In genomic region chr5:154940772-154941620, GRCh38 we compare ENCODE assay signal across 8 cellular contexts. TPM values are rescaled to one million over a fixed set of nuclear protein-coding genes. Genes with fewer than 3 reads are reported as not detected.
A peak's percentile ranks its signal among the peaks of the same experiment; 100 is the strongest.
DNase-seq lines count a peak whose midpoint lies in the region; ATAC-seq and TF ChIP-seq lines count a peak whose summit lies in the region.

TSS of gene MRPL22 (plus strand) at chr5:154941073. CDS start at chr5:154941111, 38 bp downstream.

- H3K9me3 Mint-ChIP-seq in effector memory CD8-positive, alpha-beta T cell: no peaks in the 10 kb centered on the region

- peak; percentile 65 for ATAC-seq in effector memory CD8-positive, alpha-beta T cell (replicated peaks)

- peak within 1 kb of the TSS; percentile 90 to 96 for H3K27ac Mint-ChIP-seq in effector memory CD8-positive, alpha-beta T cell

- H3K4me3 Mint-ChIP-seq in effector memory CD8-positive, alpha-beta T cell: peak within 1 kb of the TSS; percentile 94 to 95

- peaks cover 31 to 39% of the 10 kb centered on the region in 2 donors for H3K4me1 Mint-ChIP-seq in effector memory CD8-positive, alpha-beta T cell (ENCODE audit: low read depth in 2 of 2)

- peaks cover 10% of the 10 kb centered on the region for H3K36me3 Mint-ChIP-seq in effector memory CD8-positive, alpha-beta T cell (ENCODE audit: insufficient read depth)

- peak; percentile 85 for DNase-seq in CMK (ENCODE audit: low read depth)
- DNase-seq in GM20000 (ENCODE audit: low spot score): peak; percentile 95
- DNase-seq in HT1080 (ENCODE audit: low read depth): peak; percentile 88
- DNase-seq in NOMO-1 (lab: John Stamatoyannopoulos, UW; ENCODE audit: unreplicated experiment in 2 of 2): peak; percentile 89 to 94
- peak; percentile 94 to 96 (median 95) for DNase-seq in effector memory CD8-positive, alpha-beta T cell
- DNase-seq in lung microvascular endothelial cell (ENCODE audit: low read depth in 2 of 2): peak; percentile 96
- DNase-seq in stimulated activated CD4-positive, alpha-beta T cell treated with anti-CD3 and anti-CD28 coated beads, TNF-alpha, amount 100 ng/mL, for 4 hours (ENCODE audit: low read depth in 3 of 3): peak; percentile 87 to 92 (median 88)

- H3K27me3 Mint-ChIP-seq in effector memory CD8-positive, alpha-beta T cell: no peaks in the 10 kb centered on the region

- CTCF ChIA-PET in activated CD8-positive, alpha-beta memory T cell treated with anti-CD3 and anti-CD28 coated beads for 36 hours (lab: Charles Lee): no interaction called here

- TF ChIP-seq CTCF in GM20000 (IDR thresholded peaks at IDR 0.05; ENCODE audit: extremely low read depth, missing control alignments): no peak

- POLR2A ChIA-PET in activated CD8-positive, alpha-beta memory T cell treated with anti-CD3 and anti-CD28 coated beads for 36 hours (lab: Charles Lee): no interaction called here

RNA-seq across cellular contexts. Expression of gene MRPL22, which starts in this region (rescaled TPM):
- 34.0 and 39.7 TPM in 2 replicates for total RNA-seq in HT1080 (2014; rRNA removed; shearing (Covaris generic))
- 27.7 and 41.9 TPM in 2 replicates for polyA plus RNA-seq in HT1080 (2015; cell fraction: cytosol; rRNA removed)
- 16.8 and 36.2 TPM in 2 replicates for polyA plus RNA-seq in HT1080 (2015; cell fraction: nucleus; rRNA removed)
- total RNA-seq in activated CD8-positive, alpha-beta memory T cell treated with anti-CD3 and anti-CD28 coated beads for 36 hours: 10 to 100 TPM; 83.1 to 87.5 TPM
- total RNA-seq in lung microvascular endothelial cell: 10.2 and 21.2 TPM in 2 replicates

Comparison
In these comparisons a context has a peak if more than half of its experiments do, and no peak if none do; other contexts are left out.
1. Peak in every context shown above with its lines: DNase-seq and ATAC-seq.